ENCODE assay signal across 1 cellular context in genomic region chr13:85031771-85032170, GRCh38.
TF ChIP-seq lines count a peak whose summit lies in the region.

No MANE protein-coding gene starts in this region.

TF ChIP-seq in WTC11, 78 proteins besides CTCF, POLR2A, EP300 and RAD21 (continued from another document):
- no peak for TF ChIP-seq STAT6 (CRISPR knock-in tag; conservative IDR thresholded peaks at IDR 0.05; ENCODE audit: low read depth)
- no peak for TF ChIP-seq HMGXB4 (CRISPR knock-in tag; IDR thresholded peaks at IDR 0.05)
- TF ChIP-seq TEAD4 (CRISPR knock-in tag; IDR thresholded peaks at IDR 0.05): no peak
- no peak for TF ChIP-seq ZBTB21 (CRISPR knock-in tag; IDR thresholded peaks at IDR 0.05; ENCODE audit: borderline replicate concordance)
- TF ChIP-seq ATF2 (CRISPR knock-in tag; IDR thresholded peaks at IDR 0.05; ENCODE audit: borderline replicate concordance, low read depth): no peak
- no peak for TF ChIP-seq NR2C2 (CRISPR knock-in tag; IDR thresholded peaks at IDR 0.05)
- TF ChIP-seq CREM (CRISPR knock-in tag; IDR thresholded peaks at IDR 0.05): no peak
